In genomic region chr12:101779626-101780025, GRCh38 we compare ENCODE assay signal across 14 cellular contexts. TPM values are rescaled to one million over a fixed set of nuclear protein-coding genes. Genes with fewer than 3 reads are reported as not detected.
"Had no signal": no experiment of that assay in that cellular context is flagged by ENCODE, and none has a peak within 500 bp of the region (broad histone marks: within the 10 kb centered on the region; RNA-seq: fewer than 3 reads in every experiment).

No MANE protein-coding gene starts in this region.

- H3K4me3 Mint-ChIP-seq: activated CD4-positive, alpha-beta T cell treated with anti-CD3 and anti-CD28 coated beads, Interleukin-2, amount 10 ng/mL, durations not matched to agents 24 days and 14 days; activated naive CD4-positive, alpha-beta T cell treated with anti-CD3 and anti-CD28 coated beads for 36 hours; naive B cell; stimulated activated memory B cell treated with anti-CD40 and anti-IgM and Interleukin-4, amounts not matched to agents 10 μg/mL and 1 μg/mL and 100 μg/mL, for 72 hours; T-helper 17 cell had no signal

- H3K27ac Mint-ChIP-seq: activated CD4-positive, alpha-beta T cell treated with anti-CD3 and anti-CD28 coated beads, Interleukin-2, amount 10 ng/mL, durations not matched to agents 24 days and 14 days; activated naive CD4-positive, alpha-beta T cell treated with anti-CD3 and anti-CD28 coated beads for 36 hours; stimulated activated memory B cell treated with anti-CD40 and anti-IgM and Interleukin-4, amounts not matched to agents 10 μg/mL and 1 μg/mL and 100 μg/mL, for 72 hours; T-helper 17 cell had no signal

- DNase-seq: activated CD4-positive, alpha-beta T cell treated with anti-CD3 and anti-CD28 coated beads, Interleukin-2, amount 10 ng/mL, durations not matched to agents 24 days and 14 days; activated CD4-positive, CD25-positive, alpha-beta regulatory T cell; activated CD8-positive, alpha-beta memory T cell treated with anti-CD3 and anti-CD28 coated beads for 24 hours; activated naive CD4-positive, alpha-beta T cell treated with anti-CD3 and anti-CD28 coated beads for 36 hours; adrenal gland; left lung; mammary epithelial cell; naive B cell; T-helper 17 cell had no signal

- H3K79me2 ChIP-seq: hepatocyte, parathyroid adenoma had no signal

- H3K9me3 ChIP-seq: adrenal gland, left lung had no signal

- H3K4me2 ChIP-seq: hepatocyte had no signal

- H3K4me1 ChIP-seq: adrenal gland had no signal

- H3K4me3 ChIP-seq: adrenal gland, hepatocyte, left lung had no signal

- H3K9me3 Mint-ChIP-seq: activated CD4-positive, alpha-beta T cell treated with anti-CD3 and anti-CD28 coated beads, Interleukin-2, amount 10 ng/mL, durations not matched to agents 24 days and 14 days; activated naive CD4-positive, alpha-beta T cell treated with anti-CD3 and anti-CD28 coated beads for 36 hours; naive B cell; stimulated activated memory B cell treated with anti-CD40 and anti-IgM and Interleukin-4, amounts not matched to agents 10 μg/mL and 1 μg/mL and 100 μg/mL, for 72 hours had no signal

- H3K36me3 ChIP-seq: adrenal gland had no signal

- H3K27me3 ChIP-seq: adrenal gland, hepatocyte, left lung had no signal

- H2AFZ ChIP-seq: hepatocyte, parathyroid adenoma had no signal

- H3K27ac ChIP-seq: adrenal gland, hepatocyte, left lung, parathyroid adenoma had no signal

- H3K27me3 Mint-ChIP-seq: activated CD4-positive, alpha-beta T cell treated with anti-CD3 and anti-CD28 coated beads, Interleukin-2, amount 10 ng/mL, durations not matched to agents 24 days and 14 days; naive B cell; stimulated activated memory B cell treated with anti-CD40 and anti-IgM and Interleukin-4, amounts not matched to agents 10 μg/mL and 1 μg/mL and 100 μg/mL, for 72 hours; T-helper 17 cell had no signal

- H3K9ac ChIP-seq: parathyroid adenoma had no signal

- ATAC-seq: esophagus mucosa; left lung; stimulated activated memory B cell treated with anti-CD40 and anti-IgM and Interleukin-4, amounts not matched to agents 10 μg/mL and 1 μg/mL and 100 μg/mL, for 72 hours; T-helper 17 cell had no signal

RNA-seq across cellular contexts. Expression of gene SYCP3, which starts 40.4 kb away (rescaled TPM):
- total RNA-seq: activated naive CD4-positive, alpha-beta T cell treated with anti-CD3 and anti-CD28 coated beads for 36 hours; cardiac septum had no signal
- polyA plus RNA-seq: mammary epithelial cell had no signal
